1 cellular context compared by ENCODE assay signal in the genomic region with DNA sequence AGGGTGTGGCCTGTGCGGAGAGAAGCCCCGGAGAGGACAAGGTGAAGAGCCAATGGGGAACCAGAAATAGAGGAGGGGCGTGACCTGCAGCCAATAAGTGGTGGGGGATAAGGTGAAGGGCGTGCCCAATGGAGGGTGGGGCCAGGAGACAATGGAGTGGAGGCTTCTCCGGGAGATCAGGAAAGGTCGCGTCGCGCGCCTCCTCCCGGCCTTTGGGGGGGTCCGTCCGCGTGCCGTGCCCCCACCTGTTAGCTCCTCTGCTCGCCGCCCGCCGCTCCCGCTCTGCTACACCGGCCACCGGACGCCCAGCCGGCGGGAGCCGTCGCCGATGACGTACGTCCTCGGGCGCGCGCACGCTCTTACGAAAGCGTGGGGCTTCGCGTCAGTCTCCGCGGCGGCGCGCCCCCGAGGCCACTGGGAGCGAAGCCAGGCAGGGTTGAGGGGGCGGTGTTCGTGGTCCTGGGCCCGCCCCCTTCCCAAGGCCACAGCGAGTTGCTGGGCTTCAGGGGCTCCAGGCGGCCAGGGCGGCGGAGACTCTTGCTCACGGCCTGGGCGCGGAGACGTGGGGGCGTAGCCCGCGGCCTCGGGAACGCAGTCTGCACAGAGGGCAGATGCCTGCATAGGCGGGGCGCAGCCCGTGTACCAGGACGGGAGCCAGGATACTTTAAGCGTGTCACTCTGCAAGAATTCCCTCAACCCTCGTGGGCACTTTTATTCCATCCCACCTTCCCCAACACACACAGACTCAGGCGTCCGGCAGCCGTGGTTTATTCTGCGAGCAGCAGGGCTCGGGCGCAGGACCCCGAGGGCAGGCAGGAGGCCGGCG.
TF ChIP-seq lines count a peak whose summit lies in the region.

A gene (minus strand): TSS at position 337 of the 826 bp plus-strand sequence. CDS start 3,353 bp downstream, outside the sequence.

TF ChIP-seq in HepG2, 621 proteins besides CTCF, POLR2A, EP300 and RAD21 (continued from another document and continues in another):
- TF ChIP-seq, protein P1, sequence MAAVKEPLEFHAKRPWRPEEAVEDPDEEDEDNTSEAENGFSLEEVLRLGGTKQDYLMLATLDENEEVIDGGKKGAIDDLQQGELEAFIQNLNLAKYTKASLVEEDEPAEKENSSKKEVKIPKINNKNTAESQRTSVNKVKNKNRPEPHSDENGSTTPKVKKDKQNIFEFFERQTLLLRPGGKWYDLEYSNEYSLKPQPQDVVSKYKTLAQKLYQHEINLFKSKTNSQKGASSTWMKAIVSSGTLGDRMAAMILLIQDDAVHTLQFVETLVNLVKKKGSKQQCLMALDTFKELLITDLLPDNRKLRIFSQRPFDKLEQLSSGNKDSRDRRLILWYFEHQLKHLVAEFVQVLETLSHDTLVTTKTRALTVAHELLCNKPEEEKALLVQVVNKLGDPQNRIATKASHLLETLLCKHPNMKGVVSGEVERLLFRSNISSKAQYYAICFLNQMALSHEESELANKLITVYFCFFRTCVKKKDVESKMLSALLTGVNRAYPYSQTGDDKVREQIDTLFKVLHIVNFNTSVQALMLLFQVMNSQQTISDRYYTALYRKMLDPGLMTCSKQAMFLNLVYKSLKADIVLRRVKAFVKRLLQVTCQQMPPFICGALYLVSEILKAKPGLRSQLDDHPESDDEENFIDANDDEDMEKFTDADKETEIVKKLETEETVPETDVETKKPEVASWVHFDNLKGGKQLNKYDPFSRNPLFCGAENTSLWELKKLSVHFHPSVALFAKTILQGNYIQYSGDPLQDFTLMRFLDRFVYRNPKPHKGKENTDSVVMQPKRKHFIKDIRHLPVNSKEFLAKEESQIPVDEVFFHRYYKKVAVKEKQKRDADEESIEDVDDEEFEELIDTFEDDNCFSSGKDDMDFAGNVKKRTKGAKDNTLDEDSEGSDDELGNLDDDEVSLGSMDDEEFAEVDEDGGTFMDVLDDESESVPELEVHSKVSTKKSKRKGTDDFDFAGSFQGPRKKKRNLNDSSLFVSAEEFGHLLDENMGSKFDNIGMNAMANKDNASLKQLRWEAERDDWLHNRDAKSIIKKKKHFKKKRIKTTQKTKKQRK (IDR thresholded peaks at IDR 0.05; ENCODE audit: low read length) = no peak
- TF ChIP-seq IKZF1 (IDR thresholded peaks at IDR 0.05) (no peak), POLR2AphosphoS2 (IDR thresholded peaks at IDR 0.05; ENCODE audit: low read depth, low read length) (no peak), AKAP8 (CRISPR knock-in tag; IDR thresholded peaks at IDR 0.05) (peak; percentile 89), IRF2 (CRISPR knock-in tag; IDR thresholded peaks at IDR 0.05) (peak; percentile 85; the same call in 1 of the 2 replicates), KAT2B (IDR thresholded peaks at IDR 0.05; ENCODE audit: borderline replicate concordance, low read depth, low read length) (no peak), RAD51 (IDR thresholded peaks at IDR 0.05; ENCODE audit: borderline replicate concordance) (no peak), ZNF326 (CRISPR knock-in tag; IDR thresholded peaks at IDR 0.05; ENCODE audit: borderline replicate concordance) (no peak), ZNF17 (CRISPR knock-in tag; IDR thresholded peaks at IDR 0.05) (no peak), RELA (CRISPR knock-in tag; IDR thresholded peaks at IDR 0.05) (no peak), NONO (IDR thresholded peaks at IDR 0.05) (no peak), NONO (CRISPR knock-in tag; conservative IDR thresholded peaks at IDR 0.05) (peak; percentile 77), ZNF570 (CRISPR knock-in tag; IDR thresholded peaks at IDR 0.05; ENCODE audit: borderline replicate concordance) (no peak), ZFP41 (CRISPR knock-in tag; IDR thresholded peaks at IDR 0.05; ENCODE audit: borderline replicate concordance) (peak; percentile 25; the same call in 1 of the 2 replicates), YEATS2 (CRISPR knock-in tag; IDR thresholded peaks at IDR 0.05; ENCODE audit: borderline replicate concordance) (peak; percentile 73; the same call in 1 of the 2 replicates), SRSF1 (optimal IDR thresholded peaks at IDR 0.05; ENCODE audit: low read depth, low read length) (peak; percentile 94), HMGA1 (CRISPR knock-in tag; conservative IDR thresholded peaks at IDR 0.05) (no peak), GFI1 (CRISPR knock-in tag; IDR thresholded peaks at IDR 0.05; ENCODE audit: borderline replicate concordance) (no peak; the same call in 1 of the 2 replicates), HDAC2 (CRISPR knock-in tag; IDR thresholded peaks at IDR 0.05) (peak; percentile 71), ZMYM3 (CRISPR knock-in tag; IDR thresholded peaks at IDR 0.05) (no peak), ZNF577 (CRISPR knock-in tag; IDR thresholded peaks at IDR 0.05; ENCODE audit: borderline replicate concordance, low read depth) (no peak), RFX5 (IDR thresholded peaks at IDR 0.05; ENCODE audit: low read depth, low read length) (peak; percentile 25; the same call in 1 of the 2 replicates), TGIF2 (CRISPR knock-in tag; IDR thresholded peaks at IDR 0.05) (peak; percentile 67), ZBTB8A (CRISPR knock-in tag; IDR thresholded peaks at IDR 0.05; ENCODE audit: borderline replicate concordance, low read depth) (no peak), AGO1 (IDR thresholded peaks at IDR 0.05; ENCODE audit: low read depth, low read length, poor library complexity, severe bottlenecking) (no peak), FOSL1 (CRISPR knock-in tag; IDR thresholded peaks at IDR 0.05; ENCODE audit: borderline replicate concordance) (no peak), SAP130 (CRISPR knock-in tag; IDR thresholded peaks at IDR 0.05; ENCODE audit: low read depth) (peak; percentile 94), SMC3 (IDR thresholded peaks at IDR 0.05; ENCODE audit: low read length) (no peak)
- TF ChIP-seq, protein P2, sequence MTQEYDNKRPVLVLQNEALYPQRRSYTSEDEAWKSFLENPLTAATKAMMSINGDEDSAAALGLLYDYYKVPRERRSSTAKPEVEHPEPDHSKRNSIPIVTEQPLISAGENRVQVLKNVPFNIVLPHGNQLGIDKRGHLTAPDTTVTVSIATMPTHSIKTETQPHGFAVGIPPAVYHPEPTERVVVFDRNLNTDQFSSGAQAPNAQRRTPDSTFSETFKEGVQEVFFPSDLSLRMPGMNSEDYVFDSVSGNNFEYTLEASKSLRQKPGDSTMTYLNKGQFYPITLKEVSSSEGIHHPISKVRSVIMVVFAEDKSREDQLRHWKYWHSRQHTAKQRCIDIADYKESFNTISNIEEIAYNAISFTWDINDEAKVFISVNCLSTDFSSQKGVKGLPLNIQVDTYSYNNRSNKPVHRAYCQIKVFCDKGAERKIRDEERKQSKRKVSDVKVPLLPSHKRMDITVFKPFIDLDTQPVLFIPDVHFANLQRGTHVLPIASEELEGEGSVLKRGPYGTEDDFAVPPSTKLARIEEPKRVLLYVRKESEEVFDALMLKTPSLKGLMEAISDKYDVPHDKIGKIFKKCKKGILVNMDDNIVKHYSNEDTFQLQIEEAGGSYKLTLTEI (CRISPR knock-in tag; conservative IDR thresholded peaks at IDR 0.05) = no peak
- TF ChIP-seq, protein P3, sequence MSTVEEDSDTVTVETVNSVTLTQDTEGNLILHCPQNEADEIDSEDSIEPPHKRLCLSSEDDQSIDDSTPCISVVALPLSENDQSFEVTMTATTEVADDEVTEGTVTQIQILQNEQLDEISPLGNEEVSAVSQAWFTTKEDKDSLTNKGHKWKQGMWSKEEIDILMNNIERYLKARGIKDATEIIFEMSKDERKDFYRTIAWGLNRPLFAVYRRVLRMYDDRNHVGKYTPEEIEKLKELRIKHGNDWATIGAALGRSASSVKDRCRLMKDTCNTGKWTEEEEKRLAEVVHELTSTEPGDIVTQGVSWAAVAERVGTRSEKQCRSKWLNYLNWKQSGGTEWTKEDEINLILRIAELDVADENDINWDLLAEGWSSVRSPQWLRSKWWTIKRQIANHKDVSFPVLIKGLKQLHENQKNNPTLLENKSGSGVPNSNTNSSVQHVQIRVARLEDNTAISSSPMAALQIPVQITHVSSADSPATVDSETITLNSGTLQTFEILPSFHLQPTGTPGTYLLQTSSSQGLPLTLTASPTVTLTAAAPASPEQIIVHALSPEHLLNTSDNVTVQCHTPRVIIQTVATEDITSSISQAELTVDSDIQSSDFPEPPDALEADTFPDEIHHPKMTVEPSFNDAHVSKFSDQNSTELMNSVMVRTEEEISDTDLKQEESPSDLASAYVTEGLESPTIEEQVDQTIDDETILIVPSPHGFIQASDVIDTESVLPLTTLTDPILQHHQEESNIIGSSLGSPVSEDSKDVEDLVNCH (CRISPR knock-in tag; IDR thresholded peaks at IDR 0.05) = no peak
- TF ChIP-seq, protein P4, sequence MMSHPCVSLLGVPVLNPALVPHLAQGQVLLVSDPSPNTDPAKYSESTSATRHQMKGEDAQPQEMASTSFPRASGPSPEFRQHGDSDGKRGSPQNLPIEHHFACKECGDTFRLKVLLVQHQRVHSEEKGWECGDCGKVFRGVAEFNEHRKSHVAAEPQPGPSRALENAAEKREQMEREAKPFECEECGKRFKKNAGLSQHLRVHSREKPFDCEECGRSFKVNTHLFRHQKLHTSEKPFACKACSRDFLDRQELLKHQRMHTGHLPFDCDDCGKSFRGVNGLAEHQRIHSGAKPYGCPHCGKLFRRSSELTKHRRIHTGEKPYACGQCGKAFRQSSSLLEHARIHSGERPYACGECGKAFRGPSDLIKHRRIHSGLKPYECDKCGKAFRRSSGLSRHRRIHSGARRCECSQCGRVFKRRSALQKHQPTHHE (CRISPR knock-in tag; IDR thresholded peaks at IDR 0.05; ENCODE audit: borderline replicate concordance) = peak; percentile 71; the same call in 1 of the 2 replicates
- TF ChIP-seq, protein P5, sequence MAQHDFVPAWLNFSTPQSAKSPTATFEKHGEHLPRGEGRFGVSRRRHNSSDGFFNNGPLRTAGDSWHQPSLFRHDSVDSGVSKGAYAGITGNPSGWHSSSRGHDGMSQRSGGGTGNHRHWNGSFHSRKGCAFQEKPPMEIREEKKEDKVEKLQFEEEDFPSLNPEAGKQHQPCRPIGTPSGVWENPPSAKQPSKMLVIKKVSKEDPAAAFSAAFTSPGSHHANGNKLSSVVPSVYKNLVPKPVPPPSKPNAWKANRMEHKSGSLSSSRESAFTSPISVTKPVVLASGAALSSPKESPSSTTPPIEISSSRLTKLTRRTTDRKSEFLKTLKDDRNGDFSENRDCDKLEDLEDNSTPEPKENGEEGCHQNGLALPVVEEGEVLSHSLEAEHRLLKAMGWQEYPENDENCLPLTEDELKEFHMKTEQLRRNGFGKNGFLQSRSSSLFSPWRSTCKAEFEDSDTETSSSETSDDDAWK (CRISPR knock-in tag; IDR thresholded peaks at IDR 0.05) = no peak
- TF ChIP-seq, protein P6, sequence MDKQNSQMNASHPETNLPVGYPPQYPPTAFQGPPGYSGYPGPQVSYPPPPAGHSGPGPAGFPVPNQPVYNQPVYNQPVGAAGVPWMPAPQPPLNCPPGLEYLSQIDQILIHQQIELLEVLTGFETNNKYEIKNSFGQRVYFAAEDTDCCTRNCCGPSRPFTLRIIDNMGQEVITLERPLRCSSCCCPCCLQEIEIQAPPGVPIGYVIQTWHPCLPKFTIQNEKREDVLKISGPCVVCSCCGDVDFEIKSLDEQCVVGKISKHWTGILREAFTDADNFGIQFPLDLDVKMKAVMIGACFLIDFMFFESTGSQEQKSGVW (CRISPR knock-in tag; IDR thresholded peaks at IDR 0.05; ENCODE audit: borderline replicate concordance) = no peak
- TF ChIP-seq, protein P7, sequence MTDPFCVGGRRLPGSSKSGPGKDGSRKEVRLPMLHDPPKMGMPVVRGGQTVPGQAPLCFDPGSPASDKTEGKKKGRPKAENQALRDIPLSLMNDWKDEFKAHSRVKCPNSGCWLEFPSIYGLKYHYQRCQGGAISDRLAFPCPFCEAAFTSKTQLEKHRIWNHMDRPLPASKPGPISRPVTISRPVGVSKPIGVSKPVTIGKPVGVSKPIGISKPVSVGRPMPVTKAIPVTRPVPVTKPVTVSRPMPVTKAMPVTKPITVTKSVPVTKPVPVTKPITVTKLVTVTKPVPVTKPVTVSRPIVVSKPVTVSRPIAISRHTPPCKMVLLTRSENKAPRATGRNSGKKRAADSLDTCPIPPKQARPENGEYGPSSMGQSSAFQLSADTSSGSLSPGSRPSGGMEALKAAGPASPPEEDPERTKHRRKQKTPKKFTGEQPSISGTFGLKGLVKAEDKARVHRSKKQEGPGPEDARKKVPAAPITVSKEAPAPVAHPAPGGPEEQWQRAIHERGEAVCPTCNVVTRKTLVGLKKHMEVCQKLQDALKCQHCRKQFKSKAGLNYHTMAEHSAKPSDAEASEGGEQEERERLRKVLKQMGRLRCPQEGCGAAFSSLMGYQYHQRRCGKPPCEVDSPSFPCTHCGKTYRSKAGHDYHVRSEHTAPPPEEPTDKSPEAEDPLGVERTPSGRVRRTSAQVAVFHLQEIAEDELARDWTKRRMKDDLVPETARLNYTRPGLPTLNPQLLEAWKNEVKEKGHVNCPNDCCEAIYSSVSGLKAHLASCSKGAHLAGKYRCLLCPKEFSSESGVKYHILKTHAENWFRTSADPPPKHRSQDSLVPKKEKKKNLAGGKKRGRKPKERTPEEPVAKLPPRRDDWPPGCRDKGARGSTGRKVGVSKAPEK (CRISPR knock-in tag; IDR thresholded peaks at IDR 0.05; ENCODE audit: borderline replicate concordance) = no peak
- TF ChIP-seq, protein P8, sequence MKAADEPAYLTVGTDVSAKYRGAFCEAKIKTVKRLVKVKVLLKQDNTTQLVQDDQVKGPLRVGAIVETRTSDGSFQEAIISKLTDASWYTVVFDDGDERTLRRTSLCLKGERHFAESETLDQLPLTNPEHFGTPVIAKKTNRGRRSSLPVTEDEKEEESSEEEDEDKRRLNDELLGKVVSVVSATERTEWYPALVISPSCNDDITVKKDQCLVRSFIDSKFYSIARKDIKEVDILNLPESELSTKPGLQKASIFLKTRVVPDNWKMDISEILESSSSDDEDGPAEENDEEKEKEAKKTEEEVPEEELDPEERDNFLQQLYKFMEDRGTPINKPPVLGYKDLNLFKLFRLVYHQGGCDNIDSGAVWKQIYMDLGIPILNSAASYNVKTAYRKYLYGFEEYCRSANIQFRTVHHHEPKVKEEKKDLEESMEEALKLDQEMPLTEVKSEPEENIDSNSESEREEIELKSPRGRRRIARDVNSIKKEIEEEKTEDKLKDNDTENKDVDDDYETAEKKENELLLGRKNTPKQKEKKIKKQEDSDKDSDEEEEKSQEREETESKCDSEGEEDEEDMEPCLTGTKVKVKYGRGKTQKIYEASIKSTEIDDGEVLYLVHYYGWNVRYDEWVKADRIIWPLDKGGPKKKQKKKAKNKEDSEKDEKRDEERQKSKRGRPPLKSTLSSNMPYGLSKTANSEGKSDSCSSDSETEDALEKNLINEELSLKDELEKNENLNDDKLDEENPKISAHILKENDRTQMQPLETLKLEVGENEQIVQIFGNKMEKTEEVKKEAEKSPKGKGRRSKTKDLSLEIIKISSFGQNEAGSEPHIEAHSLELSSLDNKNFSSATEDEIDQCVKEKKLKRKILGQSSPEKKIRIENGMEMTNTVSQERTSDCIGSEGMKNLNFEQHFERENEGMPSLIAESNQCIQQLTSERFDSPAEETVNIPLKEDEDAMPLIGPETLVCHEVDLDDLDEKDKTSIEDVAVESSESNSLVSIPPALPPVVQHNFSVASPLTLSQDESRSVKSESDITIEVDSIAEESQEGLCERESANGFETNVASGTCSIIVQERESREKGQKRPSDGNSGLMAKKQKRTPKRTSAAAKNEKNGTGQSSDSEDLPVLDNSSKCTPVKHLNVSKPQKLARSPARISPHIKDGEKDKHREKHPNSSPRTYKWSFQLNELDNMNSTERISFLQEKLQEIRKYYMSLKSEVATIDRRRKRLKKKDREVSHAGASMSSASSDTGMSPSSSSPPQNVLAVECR (CRISPR knock-in tag; IDR thresholded peaks at IDR 0.05; ENCODE audit: borderline replicate concordance) = peak; percentile 94
- TF ChIP-seq, protein P9, sequence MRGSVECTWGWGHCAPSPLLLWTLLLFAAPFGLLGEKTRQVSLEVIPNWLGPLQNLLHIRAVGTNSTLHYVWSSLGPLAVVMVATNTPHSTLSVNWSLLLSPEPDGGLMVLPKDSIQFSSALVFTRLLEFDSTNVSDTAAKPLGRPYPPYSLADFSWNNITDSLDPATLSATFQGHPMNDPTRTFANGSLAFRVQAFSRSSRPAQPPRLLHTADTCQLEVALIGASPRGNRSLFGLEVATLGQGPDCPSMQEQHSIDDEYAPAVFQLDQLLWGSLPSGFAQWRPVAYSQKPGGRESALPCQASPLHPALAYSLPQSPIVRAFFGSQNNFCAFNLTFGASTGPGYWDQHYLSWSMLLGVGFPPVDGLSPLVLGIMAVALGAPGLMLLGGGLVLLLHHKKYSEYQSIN (CRISPR knock-in tag; IDR thresholded peaks at IDR 0.05; ENCODE audit: borderline replicate concordance) = no peak
